In the genomic region with DNA sequence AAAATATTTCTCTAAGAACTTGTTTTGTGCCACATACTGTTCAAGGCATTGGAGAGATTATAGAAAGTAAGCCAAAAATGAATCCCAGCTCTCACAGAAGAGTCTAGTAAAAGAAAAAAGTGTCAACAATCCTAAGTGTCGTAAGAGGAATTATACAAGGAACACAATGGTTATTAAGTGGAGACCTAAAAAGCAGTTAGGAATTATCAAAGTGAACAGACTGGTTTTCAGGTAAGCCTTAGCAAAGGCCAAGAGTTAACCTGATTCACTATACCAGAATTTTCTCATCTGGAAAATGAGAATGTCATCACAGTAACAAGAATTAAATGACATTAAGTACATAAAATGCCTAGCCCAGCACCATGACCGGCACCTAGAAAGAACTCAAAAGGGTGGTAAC, we compare ENCODE assay signal across 18 cellular contexts.
"Had no signal": no experiment of that assay in that cellular context is flagged by ENCODE, and none has a peak within 500 bp of the region (broad histone marks: within the 10 kb centered on the region; RNA-seq: fewer than 3 reads in every experiment).

No MANE protein-coding gene starts in this region.

- H3K27ac Mint-ChIP-seq: activated B cell treated with CpG ODN at 0.5 μM for 24 hours; activated CD4-positive, alpha-beta T cell treated with anti-CD3 and anti-CD28 coated beads, Interleukin-2, amount 10 ng/mL, durations not matched to agents 24 days and 14 days; nephron; stimulated activated naive CD8-positive, alpha-beta T cell treated with anti-CD3 and anti-CD28 coated beads, Interleukin-15, Interleukin-2, amounts not matched to agents 100 ng/mL and 50 ng/mL, for 24 hours had no signal

- H3K27me3 Mint-ChIP-seq: activated B cell treated with CpG ODN at 0.5 μM for 24 hours; activated CD4-positive, alpha-beta T cell treated with anti-CD3 and anti-CD28 coated beads, Interleukin-2, amount 10 ng/mL, durations not matched to agents 24 days and 14 days; stimulated activated naive CD8-positive, alpha-beta T cell treated with anti-CD3 and anti-CD28 coated beads, Interleukin-15, Interleukin-2, amounts not matched to agents 100 ng/mL and 50 ng/mL, for 24 hours; T-helper 17 cell had no signal

- ATAC-seq: mucosa of descending colon, T-helper 17 cell had no signal

- DNase-seq: activated B cell treated with CpG ODN at 0.5 μM for 24 hours; activated CD4-positive, alpha-beta T cell treated with anti-CD3 and anti-CD28 coated beads, Interleukin-2, amount 10 ng/mL, durations not matched to agents 24 days and 14 days; activated gamma-delta T cell treated with Interleukin-2 at 50 U/mL for 16 hours; adrenal gland; erythroblast; islet precursor cell; mucosa of descending colon; occipital lobe; SJCRH30; stimulated activated CD4-positive, alpha-beta T cell treated with anti-CD3 and anti-CD28 coated beads, Interleukin-4, amount 100 ng/mL, for 24 hours; T-helper 17 cell; trophoblast cell had no signal

- H3K27me3 ChIP-seq: adrenal gland, cardiac muscle cell, right atrium auricular region, SJCRH30, suprapubic skin had no signal

- H3K27ac ChIP-seq: adrenal gland, cardiac muscle cell, right atrium auricular region, SJCRH30, skin epidermis, suprapubic skin had no signal

- H3K9me3 Mint-ChIP-seq: activated B cell treated with CpG ODN at 0.5 μM for 24 hours; activated CD4-positive, alpha-beta T cell treated with anti-CD3 and anti-CD28 coated beads, Interleukin-2, amount 10 ng/mL, durations not matched to agents 24 days and 14 days; nephron; stimulated activated naive CD8-positive, alpha-beta T cell treated with anti-CD3 and anti-CD28 coated beads, Interleukin-15, Interleukin-2, amounts not matched to agents 100 ng/mL and 50 ng/mL, for 24 hours had no signal

- H3K4me3 Mint-ChIP-seq: activated B cell treated with CpG ODN at 0.5 μM for 24 hours; activated CD4-positive, alpha-beta T cell treated with anti-CD3 and anti-CD28 coated beads, Interleukin-2, amount 10 ng/mL, durations not matched to agents 24 days and 14 days; nephron; stimulated activated naive CD8-positive, alpha-beta T cell treated with anti-CD3 and anti-CD28 coated beads, Interleukin-15, Interleukin-2, amounts not matched to agents 100 ng/mL and 50 ng/mL, for 24 hours; T-helper 17 cell had no signal

- H3K4me1 Mint-ChIP-seq: activated B cell treated with CpG ODN at 0.5 μM for 24 hours, nephron had no signal

- H3K4me1 ChIP-seq: right atrium auricular region, SJCRH30 had no signal

- H3K9me3 ChIP-seq: adrenal gland, mucosa of descending colon, right atrium auricular region, SJCRH30, suprapubic skin had no signal

- H3K4me3 ChIP-seq: adrenal gland, cardiac muscle cell, mucosa of descending colon, right atrium auricular region, SJCRH30, skin epidermis, suprapubic skin had no signal
